In genomic region chr7:40833541-40834234, GRCh38 we compare ENCODE assay signal across 12 cellular contexts.
A peak's percentile ranks its signal among the peaks of the same experiment; 100 is the strongest.
DNase-seq lines count a peak whose midpoint lies in the region; ATAC-seq and TF ChIP-seq lines count a peak whose summit lies in the region.
"Had no signal": no experiment of that assay in that cellular context is flagged by ENCODE, and none has a peak within 500 bp of the region (broad histone marks: within the 10 kb centered on the region; RNA-seq: fewer than 3 reads in every experiment).

No MANE protein-coding gene starts in this region.

- TF ChIP-seq CTCF in HCT116 (IDR thresholded peaks at IDR 0.05 in 2 of 3, conservative IDR thresholded peaks at IDR 0.05 in 1 of 3; ENCODE audit: borderline replicate concordance in 1 of 3, insufficient read depth in 1 of 3, low read depth in 2 of 3, low read length in 2 of 3): no peak
- TF ChIP-seq CTCF in foreskin fibroblast (IDR thresholded peaks at IDR 0.05; ENCODE audit: low read depth, low read length): peak; percentile 31

- ATAC-seq in HCT116: no peak
- ATAC-seq: activated CD4-positive, CD25-positive, alpha-beta regulatory T cell treated with anti-CD3 and anti-CD28 coated beads, Interleukin-2, amount 50 U/mL, for 24 hours had no signal

- RAD21 ChIA-PET in HCT116 (lab: Charles Lee; ENCODE audit: low non-redundant PET in 1 of 2, low total read pairs in 2 of 2, uncharacterized antibody in 2 of 2, unreplicated experiment in 2 of 2): no interaction called here

- no peak overlapping the region for H3K27ac ChIP-seq in HCT116 (ENCODE audit: low read depth, low read length)
- H3K27ac ChIP-seq: neutrophil had no signal

- no peak overlapping the region for H3K9ac ChIP-seq in HCT116 (ENCODE audit: low read length)

- H3K4me2 ChIP-seq in HCT116 (ENCODE audit: low read length): no peak overlapping the region

- no peaks in the 10 kb centered on the region for H3K4me1 ChIP-seq in HCT116 (ENCODE audit: control insufficient read depth in 1 of 2, insufficient read depth in 2 of 2, low read length in 2 of 2)

- no peaks in the 10 kb centered on the region for H3K4me1 Mint-ChIP-seq in activated CD4-positive, alpha-beta memory T cell treated with anti-CD3 and anti-CD28 coated beads, Interleukin-2, amount 10 ng/mL, durations not matched to agents 7 days and 5 days

- H3K9me3 ChIP-seq in HCT116 (ENCODE audit: control insufficient read depth in 1 of 2, insufficient read depth in 1 of 2, low read depth in 1 of 2, low read length in 2 of 2): no peaks in the 10 kb centered on the region
- H3K9me3 ChIP-seq: neutrophil had no signal

- H3K4me3 ChIP-seq in HCT116 (replicated peaks in 1 of 2; ENCODE audit: low read depth in 1 of 2, low read length in 2 of 2) (no peak overlapping the region), foreskin fibroblast (ENCODE audit: low read depth in 1 of 2, low read length in 2 of 2) (no peak overlapping the region)

- H3K36me3 Mint-ChIP-seq in activated CD4-positive, alpha-beta memory T cell treated with anti-CD3 and anti-CD28 coated beads, Interleukin-2, amount 10 ng/mL, durations not matched to agents 7 days and 5 days (ENCODE audit: low read depth): no peaks in the 10 kb centered on the region

- TF ChIP-seq POLR2A in HCT116 (IDR thresholded peaks at IDR 0.05; ENCODE audit: borderline replicate concordance, extremely low read depth, insufficient read depth, insufficient read length): no peak

- H3K36me3 ChIP-seq in HCT116 (ENCODE audit: control insufficient read depth in 1 of 2, insufficient read depth in 2 of 2, low read length in 2 of 2): no peaks in the 10 kb centered on the region
- H3K36me3 ChIP-seq: neutrophil had no signal

- H3K9me3 Mint-ChIP-seq in activated CD4-positive, alpha-beta memory T cell treated with anti-CD3 and anti-CD28 coated beads, Interleukin-2, amount 10 ng/mL, durations not matched to agents 7 days and 5 days: peaks cover 5% of the 10 kb centered on the region

- intact Hi-C loops in HCT116 (cut with micrococcal nuclease): no loop called here

- POLR2A ChIA-PET in HCT116 (lab: Charles Lee): no interaction called here
- POLR2A ChIA-PET in activated CD4-positive, alpha-beta memory T cell treated with anti-CD3 and anti-CD28 coated beads, Interleukin-2, amount 10 ng/mL, durations not matched to agents 7 days and 5 days (lab: Charles Lee): no interaction called here

- H3K9me2 ChIP-seq in HCT116 (ENCODE audit: insufficient read depth): no peaks in the 10 kb centered on the region

- BruUV-seq in HCT116 (replicated peaks; lab: Mats Ljungman, UMichigan): no TSS peak

- H3K79me2 ChIP-seq in HCT116 (ENCODE audit: insufficient read depth, low read length): no peaks in the 10 kb centered on the region

- TF ChIP-seq RAD21 in HCT116 (IDR thresholded peaks at IDR 0.05; ENCODE audit: low read depth): 0 out of 2 replicates have a peak, but pooled peaks have one; percentile 12

- CTCF ChIA-PET in HCT116 (lab: Charles Lee): no interaction called here
- CTCF ChIA-PET in activated CD4-positive, alpha-beta memory T cell treated with anti-CD3 and anti-CD28 coated beads, Interleukin-2, amount 10 ng/mL, durations not matched to agents 7 days and 5 days (lab: Charles Lee): no interaction called here

- H3K27ac Mint-ChIP-seq in activated CD4-positive, alpha-beta memory T cell treated with anti-CD3 and anti-CD28 coated beads, Interleukin-2, amount 10 ng/mL, durations not matched to agents 7 days and 5 days: no peak overlapping the region

- H3K4me3 Mint-ChIP-seq in activated CD4-positive, alpha-beta memory T cell treated with anti-CD3 and anti-CD28 coated beads, Interleukin-2, amount 10 ng/mL, durations not matched to agents 7 days and 5 days: no peak overlapping the region

- H4K20me1 ChIP-seq in HCT116 (ENCODE audit: insufficient read depth): no peaks in the 10 kb centered on the region

- peak; percentile 34 for DNase-seq in A172 (ENCODE audit: low spot score)
- no peak for DNase-seq in HCT116 (ENCODE audit: low read depth, low spot score)
- DNase-seq in SW480 (ENCODE audit: low spot score): peak; percentile 9
- peak in 1 of 2 donors; percentile 67 for DNase-seq in foreskin fibroblast
- DNase-seq in DMS79 (lab: John Stamatoyannopoulos, UW): no peak
- DNase-seq in activated CD4-positive, alpha-beta memory T cell treated with anti-CD3 and anti-CD28 coated beads, Interleukin-2, amount 10 ng/mL, durations not matched to agents 7 days and 5 days: no peak
- no peak for DNase-seq in NCI-H446 treated with DMSO at 0.1 percent for 48 hours (lab: John Stamatoyannopoulos, UW)
- no peak for DNase-seq in anterior cingulate cortex (lab: John Stamatoyannopoulos, UW)
- DNase-seq: NCI-H1105 treated with DMSO at 0.1 percent for 48 hours; stimulated activated CD4-positive, alpha-beta T cell treated with anti-CD3 and anti-CD28 coated beads, Interleukin-4, amount 100 ng/mL, for 1 hour had no signal

- no peak overlapping the region for H2AFZ ChIP-seq in HCT116 (ENCODE audit: low read depth, low read length, poor library complexity, severe bottlenecking)

- no peaks in the 10 kb centered on the region for H3K27me3 ChIP-seq in HCT116 (ENCODE audit: insufficient read depth, low read length)
- H3K27me3 ChIP-seq: neutrophil had no signal

- H3K27me3 Mint-ChIP-seq in activated CD4-positive, alpha-beta memory T cell treated with anti-CD3 and anti-CD28 coated beads, Interleukin-2, amount 10 ng/mL, durations not matched to agents 7 days and 5 days: no peaks in the 10 kb centered on the region

TF ChIP-seq in HCT116, 20 proteins besides CTCF, POLR2A, EP300 and RAD21:
- TF ChIP-seq TCF7L2 (IDR thresholded peaks at IDR 0.05; ENCODE audit: borderline replicate concordance, extremely low read depth, insufficient read depth, insufficient read length) (no peak), CEBPB (IDR thresholded peaks at IDR 0.05; ENCODE audit: low read depth) (no peak)
TF ChIP-seq in HCT116: peak in this region for 0.

Comparison
In these comparisons a context has a peak if more than half of its experiments do, and no peak if none do; other contexts are left out.
1. DNase-seq: peak in A172 (single experiment) and SW480 (single experiment); none in HCT116 (single experiment), DMS79 (single experiment), activated CD4-positive, alpha-beta memory T cell treated with anti-CD3 and anti-CD28 coated beads, Interleukin-2, amount 10 ng/mL, durations not matched to agents 7 days and 5 days (single experiment), NCI-H446 treated with DMSO at 0.1 percent for 48 hours (single experiment) and anterior cingulate cortex (0 of 58).